In genomic region chr1:10646347-10646861, GRCh38 we compare ENCODE assay signal across 11 cellular contexts.
DNase-seq lines count a peak whose midpoint lies in the region; ATAC-seq and TF ChIP-seq lines count a peak whose summit lies in the region.
"Had no signal": no experiment of that assay in that cellular context is flagged by ENCODE, and none has a peak within 500 bp of the region (broad histone marks: within the 10 kb centered on the region; RNA-seq: fewer than 3 reads in every experiment).

No MANE protein-coding gene starts in this region.

- 78% methylated on average over 12 of the region's 12 CpGs for WGBS in right cardiac atrium

- no peaks in the 10 kb centered on the region for H3K27me3 ChIP-seq in right cardiac atrium (ENCODE audit: control insufficient read depth, insufficient read depth)

- H3K4me3 ChIP-seq in right cardiac atrium (ENCODE audit: low read length), result no peak overlapping the region

- intact Hi-C loops in right cardiac atrium (cut with DNase I), result no loop called here

- H3K9me3 Mint-ChIP-seq in WTC11 (no peaks in the 10 kb centered on the region), nephron progenitor cell (no peaks in the 10 kb centered on the region)
- no peaks in the 10 kb centered on the region for H3K9me3 Mint-ChIP-seq in stimulated activated naive CD8-positive, alpha-beta T cell treated with anti-CD3 and anti-CD28 coated beads, Interleukin-15, amount 100 ng/mL, for 72 hours
- H3K9me3 Mint-ChIP-seq: CD4-positive, CD25-positive, alpha-beta regulatory T cell; effector memory CD8-positive, alpha-beta T cell; naive B cell had no signal

- H3K4me1 Mint-ChIP-seq in WTC11 (peaks cover 2% of the 10 kb centered on the region; the same call in 1 of the 2 replicates), nephron progenitor cell (peaks cover 4% of the 10 kb centered on the region)
- H3K4me1 Mint-ChIP-seq in stimulated activated naive CD8-positive, alpha-beta T cell treated with anti-CD3 and anti-CD28 coated beads, Interleukin-15, amount 100 ng/mL, for 72 hours, result no peaks in the 10 kb centered on the region
- H3K4me1 Mint-ChIP-seq: CD4-positive, CD25-positive, alpha-beta regulatory T cell; naive B cell had no signal

- no peak for ATAC-seq in WTC11
- peak; percentile 61 to 75 for ATAC-seq in right cardiac atrium
- ATAC-seq in HG02623 (IDR thresholded peaks at IDR 0.05; ENCODE audit: unreplicated experiment), result no peak
- no peak for ATAC-seq in stimulated activated naive CD8-positive, alpha-beta T cell treated with anti-CD3 and anti-CD28 coated beads, Interleukin-15, amount 100 ng/mL, for 72 hours
- ATAC-seq in HG03135 (IDR thresholded peaks at IDR 0.05; ENCODE audit: unreplicated experiment), result no peak
- ATAC-seq: effector memory CD8-positive, alpha-beta T cell had no signal

- H3K4me3 Mint-ChIP-seq in WTC11, result no peak overlapping the region
- no peak overlapping the region for H3K4me3 Mint-ChIP-seq in stimulated activated naive CD8-positive, alpha-beta T cell treated with anti-CD3 and anti-CD28 coated beads, Interleukin-15, amount 100 ng/mL, for 72 hours
- H3K4me3 Mint-ChIP-seq in nephron progenitor cell, result no peak overlapping the region
- H3K4me3 Mint-ChIP-seq: CD4-positive, CD25-positive, alpha-beta regulatory T cell; effector memory CD8-positive, alpha-beta T cell had no signal

- no peak for TF ChIP-seq CTCF in WTC11 (IDR thresholded peaks at IDR 0.05)
- no peak for TF ChIP-seq CTCF in nephron progenitor cell (IDR thresholded peaks at IDR 0.05)

- peak overlapping the region; percentile 16; the same call in 1 of the 2 replicates for H3K27ac Mint-ChIP-seq in WTC11
- H3K27ac Mint-ChIP-seq in stimulated activated naive CD8-positive, alpha-beta T cell treated with anti-CD3 and anti-CD28 coated beads, Interleukin-15, amount 100 ng/mL, for 72 hours, result no peak overlapping the region
- no peak overlapping the region for H3K27ac Mint-ChIP-seq in nephron progenitor cell

- H3K36me3 Mint-ChIP-seq in WTC11 (no peaks in the 10 kb centered on the region), nephron progenitor cell (ENCODE audit: low read depth) (no peaks in the 10 kb centered on the region)
- H3K36me3 Mint-ChIP-seq: CD4-positive, CD25-positive, alpha-beta regulatory T cell had no signal

- no peaks in the 10 kb centered on the region for H3K4me1 ChIP-seq in right cardiac atrium (ENCODE audit: control insufficient read depth, insufficient read depth, low read length)

- no peak overlapping the region for H3K27ac ChIP-seq in right cardiac atrium (ENCODE audit: low read length)

- H3K9me3 ChIP-seq in right cardiac atrium (ENCODE audit: control insufficient read depth, low read length), result no peaks in the 10 kb centered on the region

- CTCF ChIA-PET in HEK293T (lab: Yijun Ruan, JAX), result no interaction called here
- CTCF ChIA-PET in WTC11 (lab: Charles Lee), result interaction anchor here (0.6 to 1.9 kb wide), 2 partner anchors 11 to 45 kb away, joined by 3 to 4 read pairs; no protein-coding TSS in a partner anchor

- H3K27me3 Mint-ChIP-seq in WTC11 (ENCODE audit: low read depth) (peaks cover 19% of the 10 kb centered on the region), nephron progenitor cell (ENCODE audit: low read depth, poor library complexity) (peaks cover 61% of the 10 kb centered on the region)
- H3K27me3 Mint-ChIP-seq in stimulated activated naive CD8-positive, alpha-beta T cell treated with anti-CD3 and anti-CD28 coated beads, Interleukin-15, amount 100 ng/mL, for 72 hours, result no peaks in the 10 kb centered on the region
- H3K27me3 Mint-ChIP-seq: CD4-positive, CD25-positive, alpha-beta regulatory T cell; effector memory CD8-positive, alpha-beta T cell; naive B cell had no signal

- POLR2A ChIA-PET in HEK293T (lab: Yijun Ruan, JAX), result no interaction called here
- POLR2A ChIA-PET in WTC11 (lab: Charles Lee), result no interaction called here

- DNase-seq in A172 (ENCODE audit: low spot score) (peak; percentile 39), HEK293T (ENCODE audit: extremely low spot score) (peak; percentile 63), WTC11 (ENCODE audit: low spot score) (no peak), right cardiac atrium (peak in 1 of 3 donors; percentile 78), nephron progenitor cell (no peak)
- DNase-seq in stimulated activated naive CD8-positive, alpha-beta T cell treated with anti-CD3 and anti-CD28 coated beads, Interleukin-15, amount 100 ng/mL, for 72 hours, result no peak
- DNase-seq: CD4-positive, CD25-positive, alpha-beta regulatory T cell; effector memory CD8-positive, alpha-beta T cell; naive B cell had no signal

TF ChIP-seq in HEK293T, 16 proteins besides CTCF, POLR2A, EP300 and RAD21:
- no peak for TF ChIP-seq HDGF (IDR thresholded peaks at IDR 0.05; ENCODE audit: borderline replicate concordance)
- no peak for TF ChIP-seq TARDBP (IDR thresholded peaks at IDR 0.05)
- no peak for TF ChIP-seq NFRKB (IDR thresholded peaks at IDR 0.05)
- no peak for TF ChIP-seq ARNT (IDR thresholded peaks at IDR 0.05)
- TF ChIP-seq BHLHE40 (IDR thresholded peaks at IDR 0.05; ENCODE audit: borderline replicate concordance), result no peak
- TF ChIP-seq LEF1 (IDR thresholded peaks at IDR 0.05; ENCODE audit: borderline replicate concordance), result no peak
- TF ChIP-seq ZNF384 (IDR thresholded peaks at IDR 0.05), result no peak

TF ChIP-seq in WTC11, 78 proteins besides CTCF, POLR2A, EP300 and RAD21:
- peak; percentile 36; the same call in 1 of the 2 replicates for TF ChIP-seq ZNF423 (CRISPR knock-in tag; IDR thresholded peaks at IDR 0.05)
- no peak for TF ChIP-seq GRHL2 (CRISPR knock-in tag; IDR thresholded peaks at IDR 0.05; ENCODE audit: insufficient replicate concordance, severe bottlenecking)

Comparison
In these comparisons a context has a peak if more than half of its experiments do, and no peak if none do; other contexts are left out.
1. DNase-seq: peak in A172 (single experiment) and HEK293T (single experiment); none in WTC11 (single experiment), stimulated activated naive CD8-positive, alpha-beta T cell treated with anti-CD3 and anti-CD28 coated beads, Interleukin-15, amount 100 ng/mL, for 72 hours (0 of 2) and nephron progenitor cell (single experiment).
2. ATAC-seq: peak in right cardiac atrium (2 of 2); none in WTC11 (single experiment), HG02623 (single experiment), stimulated activated naive CD8-positive, alpha-beta T cell treated with anti-CD3 and anti-CD28 coated beads, Interleukin-15, amount 100 ng/mL, for 72 hours (single experiment) and HG03135 (single experiment).